11 cellular contexts compared by ENCODE assay signal in genomic region chr20:57434390-57434700, GRCh38. TPM values are rescaled to one million over a fixed set of nuclear protein-coding genes. Genes with fewer than 3 reads are reported as not detected.
DNase-seq lines count a peak whose midpoint lies in the region; ATAC-seq and TF ChIP-seq lines count a peak whose summit lies in the region.
"Had no signal": no experiment of that assay in that cellular context is flagged by ENCODE, and none has a peak within 500 bp of the region (broad histone marks: within the 10 kb centered on the region; RNA-seq: fewer than 3 reads in every experiment).

No MANE protein-coding gene starts in this region.

- H3K4me1 Mint-ChIP-seq in effector memory CD8-positive, alpha-beta T cell (ENCODE audit: low read depth in 2 of 2): peaks cover 51 to 56% of the 10 kb centered on the region in 2 donors

- H3K27me3 ChIP-seq in cardiac muscle cell (no peaks in the 10 kb centered on the region), stomach smooth muscle (ENCODE audit: control insufficient read depth in 1 of 2, insufficient read depth in 2 of 2, low read length in 2 of 2) (no peaks in the 10 kb centered on the region), breast epithelium (no peaks in the 10 kb centered on the region)

- TF ChIP-seq POLR2A in breast epithelium (IDR thresholded peaks at IDR 0.05): no peak

- peak overlapping the region; percentile 79 to 81 for H3K4me3 Mint-ChIP-seq in effector memory CD8-positive, alpha-beta T cell

- peaks cover 10% of the 10 kb centered on the region for H3K36me3 Mint-ChIP-seq in effector memory CD8-positive, alpha-beta T cell (ENCODE audit: insufficient read depth)

- H3K27ac Mint-ChIP-seq in effector memory CD8-positive, alpha-beta T cell: peak overlapping the region; percentile 61 to 95

- no peaks in the 10 kb centered on the region for H3K9me3 Mint-ChIP-seq in effector memory CD8-positive, alpha-beta T cell

- no peak for ATAC-seq in effector memory CD8-positive, alpha-beta T cell (replicated peaks)

- no peaks in the 10 kb centered on the region for H3K9me3 ChIP-seq in cardiac muscle cell (ENCODE audit: low read depth)
- peaks cover 0 to 7% of the 10 kb centered on the region in 2 donors for H3K9me3 ChIP-seq in stomach smooth muscle (ENCODE audit: control insufficient read depth in 2 of 2, low read length in 2 of 2)
- no peaks in the 10 kb centered on the region for H3K9me3 ChIP-seq in breast epithelium

- no peaks in the 10 kb centered on the region for H3K27me3 Mint-ChIP-seq in effector memory CD8-positive, alpha-beta T cell

- TF ChIP-seq CTCF in cardiac muscle cell (IDR thresholded peaks at IDR 0.05; ENCODE audit: low read depth, low read length) (no peak), breast epithelium (IDR thresholded peaks at IDR 0.05) (no peak)

- H3K4me1 ChIP-seq in cardiac muscle cell (ENCODE audit: low read depth) (peaks cover 36% of the 10 kb centered on the region), stomach smooth muscle (ENCODE audit: control insufficient read depth, insufficient read depth, low read length) (peaks cover 56% of the 10 kb centered on the region), breast epithelium (no peaks in the 10 kb centered on the region)

- H3K27ac ChIP-seq in cardiac muscle cell: peak overlapping the region; percentile 53
- H3K27ac ChIP-seq in stomach smooth muscle (ENCODE audit: low read length): peak overlapping the region; percentile 24
- H3K27ac ChIP-seq in breast epithelium: no peak overlapping the region

- DNase-seq in cardiac muscle cell (ENCODE audit: low read depth in 1 of 2, low spot score in 1 of 2) (no peak), cardiac septum (ENCODE audit: low spot score) (no peak), NAMALWA (ENCODE audit: low spot score) (peak; percentile 41), cerebellum (ENCODE audit: low spot score) (no peak), LoVo (ENCODE audit: low spot score) (no peak), breast epithelium (ENCODE audit: low spot score in 2 of 2) (no peak)
- no peak for DNase-seq in effector memory CD8-positive, alpha-beta T cell
- DNase-seq: activated naive CD4-positive, alpha-beta T cell; islet precursor cell; NCI-H1930 had no signal

- H3K9ac ChIP-seq in stomach smooth muscle (ENCODE audit: low read length in 2 of 2): no peak overlapping the region

- intact Hi-C loops in cardiac septum (cut with DNase I) (loop anchor here (2.0 kb wide), 1 partner anchor 36 kb away; no protein-coding TSS in a partner anchor), breast epithelium (cut with DNase I; ENCODE audit: low total_unique reads) (no loop called here)

- no peaks in the 10 kb centered on the region for H3K36me3 ChIP-seq in cardiac muscle cell
- H3K36me3 ChIP-seq in stomach smooth muscle (ENCODE audit: control insufficient read depth in 2 of 2, insufficient read depth in 2 of 2, low read length in 2 of 2): no peaks in the 10 kb centered on the region
- no peaks in the 10 kb centered on the region for H3K36me3 ChIP-seq in breast epithelium

- H3K4me3 ChIP-seq in cardiac muscle cell: no peak overlapping the region
- H3K4me3 ChIP-seq in stomach smooth muscle (ENCODE audit: low read length in 2 of 2): no peak overlapping the region
- H3K4me3 ChIP-seq in breast epithelium: no peak overlapping the region

RNA-seq across cellular contexts. Expression of gene RBM38, which starts 43.1 kb away (rescaled TPM):
- total RNA-seq in cardiac muscle cell (420 and 625 TPM in 2 replicates), cardiac septum (63.1 TPM), cerebellum (11.4 TPM), breast epithelium (10 to 100 TPM in 2 of 3 donors, 1 to 10 TPM in 1; 5.1 to 13.5 (median 10.5) TPM)
- 404 and 626 TPM in 2 replicates for polyA plus RNA-seq in cardiac muscle cell

Comparison
In these comparisons a context has a peak if more than half of its experiments do, and no peak if none do; other contexts are left out.
1. H3K27ac ChIP-seq: peak in cardiac muscle cell (single experiment) and stomach smooth muscle (single experiment); none in breast epithelium (0 of 2).